8 cellular contexts compared by ENCODE assay signal in the genomic region with DNA sequence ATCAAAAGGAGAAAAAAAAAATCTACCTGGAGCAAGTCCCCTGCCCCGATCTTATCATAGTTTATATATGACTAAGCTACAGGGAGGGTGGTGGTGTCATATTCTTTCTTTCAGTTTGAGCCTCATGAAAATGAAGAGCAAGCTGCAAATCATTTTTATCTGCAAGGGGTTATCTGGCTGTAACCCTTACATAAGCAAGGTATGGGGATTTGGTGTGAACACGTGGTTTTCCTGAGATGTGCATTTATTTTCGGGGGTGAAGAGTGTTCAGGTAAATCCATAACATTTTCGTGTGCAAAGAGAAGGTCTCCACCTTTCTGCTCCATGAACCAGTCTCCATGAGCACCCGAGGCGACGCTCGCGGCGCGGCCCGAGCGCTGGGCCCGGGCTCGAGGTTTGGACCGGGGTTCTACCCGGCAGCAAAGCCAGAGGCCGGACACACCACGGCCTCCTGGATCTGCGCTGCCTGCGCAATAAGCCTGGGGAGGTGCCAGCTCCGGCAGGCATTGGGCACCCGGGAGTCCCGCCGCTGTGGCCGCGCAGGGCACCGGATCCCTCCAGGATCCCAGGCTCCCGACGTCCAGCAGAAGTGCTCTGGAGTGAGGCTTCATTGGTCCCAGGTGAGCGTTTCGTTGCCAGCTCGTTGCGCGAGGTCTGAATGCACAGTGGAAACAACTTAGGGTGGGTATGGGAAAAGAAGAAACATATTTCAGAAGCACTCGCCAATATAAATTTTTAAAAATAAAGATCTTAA. TPM values are rescaled to one million over a fixed set of nuclear protein-coding genes. Genes with fewer than 3 reads are reported as not detected.
A peak's percentile ranks its signal among the peaks of the same experiment; 100 is the strongest.
DNase-seq lines count a peak whose midpoint lies in the region; ATAC-seq, FAIRE-seq and TF ChIP-seq lines count a peak whose summit lies in the region.

No MANE protein-coding gene starts in this region.

- no peak for TF ChIP-seq RAD21 in GM12878 (IDR thresholded peaks at IDR 0.05; ENCODE audit: insufficient read depth, low read depth, low read length)

- H3K9me2 ChIP-seq in PC-3 (replicated peaks; ENCODE audit: low read length) = no peaks in the 10 kb centered on the region
- no peaks in the 10 kb centered on the region for H3K9me2 ChIP-seq in hepatocyte (replicated peaks; ENCODE audit: insufficient read depth)

- TF ChIP-seq POLR2A in GM12878 (IDR thresholded peaks at IDR 0.05; ENCODE audit: low read depth, low read length) = no peak

- peaks cover 8% of the 10 kb centered on the region for H3F3A ChIP-seq in PC-3 (ENCODE audit: low read length, unreplicated experiment)

- H3K4me1 ChIP-seq in PC-3 (ENCODE audit: insufficient read depth, low read length) = peaks cover 21% of the 10 kb centered on the region
- peaks cover 23% of the 10 kb centered on the region for H3K4me1 ChIP-seq in GM12878 (ENCODE audit: control insufficient read depth, insufficient read depth, low read length)
- H3K4me1 ChIP-seq in hepatocyte (ENCODE audit: insufficient read depth) = peaks cover 9% of the 10 kb centered on the region
- peaks cover 18% of the 10 kb centered on the region for H3K4me1 ChIP-seq in psoas muscle

- DNase-seq in NCI-H1417 (lab: John Stamatoyannopoulos, UW) = peak; percentile 53 to 81 (median 73)
- DNase-seq in NCI-H1417 treated with DMSO at 0.1 percent for 48 hours (lab: John Stamatoyannopoulos, UW) = no peak
- DNase-seq in HL-60 (ENCODE audit: low read depth in 1 of 2, low spot score in 1 of 2) = peak in 1 of 2 experiments; percentile 47
- DNase-seq in PC-3 = peak; percentile 78
- DNase-seq in GM12878 (ENCODE audit: low read depth, low spot score) = peak; percentile 37
- DNase-seq in hepatocyte (ENCODE audit: low spot score) = peak; percentile 82
- peak; percentile 90 to 94 for DNase-seq in psoas muscle

- no peak for TF ChIP-seq CTCF in HL-60 (IDR thresholded peaks at IDR 0.05; ENCODE audit: insufficient read depth, low read length)
- TF ChIP-seq CTCF in PC-3 (conservative IDR thresholded peaks at IDR 0.05; ENCODE audit: low read depth, low read length) = no peak
- TF ChIP-seq CTCF in GM12878 (IDR thresholded peaks at IDR 0.05 in 2 of 3, conservative IDR thresholded peaks at IDR 0.05 in 1 of 3; ENCODE audit: control insufficient read depth in 2 of 3, extremely low read depth in 1 of 3, insufficient read depth in 1 of 3, low read depth in 3 of 3, low read length in 3 of 3) = no peak
- TF ChIP-seq CTCF in hepatocyte (IDR thresholded peaks at IDR 0.05; ENCODE audit: poor library complexity) = no peak
- no peak for TF ChIP-seq CTCF in psoas muscle (IDR thresholded peaks at IDR 0.05)

- no peaks in the 10 kb centered on the region for H4K20me1 ChIP-seq in PC-3 (ENCODE audit: low read length)
- no peaks in the 10 kb centered on the region for H4K20me1 ChIP-seq in GM12878 (ENCODE audit: control insufficient read depth, insufficient read depth)
- H4K20me1 ChIP-seq in hepatocyte (ENCODE audit: insufficient read depth, poor library complexity, severe bottlenecking) = no peaks in the 10 kb centered on the region

- TF ChIP-seq EP300 in GM12878 (IDR thresholded peaks at IDR 0.05; ENCODE audit: borderline replicate concordance in 1 of 2, control insufficient read depth in 1 of 2, low read depth in 2 of 2, low read length in 2 of 2) = no peak

- intact Hi-C loops in PC-3 (cut with micrococcal nuclease) (loop anchor here (1.0 to 10.0 kb wide), 9 partner anchors 31 to 1025 kb away; no protein-coding TSS in a partner anchor), GM12878 (cut with micrococcal nuclease; ENCODE audit: unreplicated experiment) (loop anchor here (1.0 kb wide), 2 partner anchors 20 to 189 kb away; no protein-coding TSS in a partner anchor), psoas muscle (cut with DNase I) (loop anchor here (1.0 to 5.0 kb wide), 3 partner anchors 36 to 65 kb away; a partner anchor contains a TSS)

- H3K4me3 ChIP-seq in HL-60 (replicated peaks; ENCODE audit: insufficient read depth, low read length) = peak overlapping the region; percentile 78
- peak overlapping the region; percentile 74 for H3K4me3 ChIP-seq in PC-3 (ENCODE audit: low read length)
- peak overlapping the region; percentile 77 for H3K4me3 ChIP-seq in GM12878
- peak overlapping the region; percentile 70 for H3K4me3 ChIP-seq in hepatocyte
- peak overlapping the region; percentile 85 for H3K4me3 ChIP-seq in psoas muscle

- H3K9me3 ChIP-seq in PC-3 (ENCODE audit: low read length) (no peaks in the 10 kb centered on the region), GM12878 (replicated peaks; ENCODE audit: control insufficient read depth, insufficient read depth, low read length) (no peaks in the 10 kb centered on the region), hepatocyte (ENCODE audit: low read depth) (no peaks in the 10 kb centered on the region), psoas muscle (no peaks in the 10 kb centered on the region)

- SMC1A ChIA-PET in GM12878 (lab: Charles Lee; ENCODE audit: uncharacterized antibody, unreplicated experiment) = interaction anchor here (0.8 to 6.6 kb wide), 34 partner anchors 11 to 1022 kb away, joined by 3 to 58 read pairs (median 4); no protein-coding TSS in a partner anchor

- H3K36me3 ChIP-seq in PC-3 (ENCODE audit: low read depth, low read length) (no peaks in the 10 kb centered on the region), GM12878 (ENCODE audit: control insufficient read depth in 2 of 2, insufficient read depth in 2 of 2, low read length in 1 of 2) (no peaks in the 10 kb centered on the region), hepatocyte (replicated peaks; ENCODE audit: insufficient read depth, low read depth) (no peaks in the 10 kb centered on the region), psoas muscle (ENCODE audit: insufficient read depth in 1 of 2, low read depth in 1 of 2) (no peaks in the 10 kb centered on the region)

- CTCF ChIA-PET in PC-3 (lab: Charles Lee) (interaction anchor here (0.5 kb wide), 1 partner anchor 152 kb away, joined by 5 read pairs; no protein-coding TSS in a partner anchor), GM12878 (lab: Yijun Ruan, JAX) (interaction anchor here (1.0 to 3.0 kb wide), 13 partner anchors 9 to 190 kb away, joined by 3 to 22 read pairs (median 5); no protein-coding TSS in a partner anchor)

- under 1% methylated on average over 36 of the region's 36 CpGs for WGBS in GM12878 (ENCODE audit: insufficient coverage, insufficient replicate concordance, low lambda C conversion rate, missing lambda C conversion rate)
- WGBS in hepatocyte (ENCODE audit: low lambda C conversion rate, missing lambda C conversion rate) = under 1% methylated on average over 36 of the region's 36 CpGs
- 0% methylated on average over 36 of the region's 36 CpGs for WGBS in psoas muscle, 3 donors

- TSS peak; percentile 26 for BruUV-seq in PC-3 (replicated peaks; lab: Mats Ljungman, UMichigan)
- BruUV-seq in GM12878 (replicated peaks; lab: Mats Ljungman, UMichigan) = no TSS peak

- RAD21 ChIA-PET in GM12878 (lab: Charles Lee; ENCODE audit: unreplicated experiment) = interaction anchor here (0.7 to 4.3 kb wide), 22 partner anchors 18 to 189 kb away, joined by 3 to 47 read pairs (median 4); a partner anchor contains a TSS

- peak overlapping the region; percentile 97 for H3K4me2 ChIP-seq in PC-3 (ENCODE audit: low read length)
- H3K4me2 ChIP-seq in GM12878 (ENCODE audit: control insufficient read depth, insufficient read depth) = peak overlapping the region; percentile 90
- peak overlapping the region; percentile 70 for H3K4me2 ChIP-seq in hepatocyte

- no peaks in the 10 kb centered on the region for H3K27me3 ChIP-seq in HL-60 (ENCODE audit: insufficient read depth, poor library complexity, severe bottlenecking)
- no peaks in the 10 kb centered on the region for H3K27me3 ChIP-seq in PC-3 (ENCODE audit: low read length)
- no peaks in the 10 kb centered on the region for H3K27me3 ChIP-seq in GM12878 (replicated peaks in 1 of 2; ENCODE audit: control insufficient read depth in 2 of 2, insufficient read depth in 2 of 2, low read length in 1 of 2)
- H3K27me3 ChIP-seq in hepatocyte = no peaks in the 10 kb centered on the region
- H3K27me3 ChIP-seq in psoas muscle (ENCODE audit: insufficient read depth in 3 of 3, low read length in 2 of 3) = no peaks in the 10 kb centered on the region

- H3K27ac ChIP-seq in HL-60 (replicated peaks) (peak overlapping the region; percentile 75), PC-3 (ENCODE audit: low read length) (peak overlapping the region; percentile 91), GM12878 (ENCODE audit: control insufficient read depth, insufficient read depth) (peak overlapping the region; percentile 71), hepatocyte (peak overlapping the region; percentile 95), psoas muscle (peak overlapping the region; percentile 95)

- H3K79me2 ChIP-seq in PC-3 (ENCODE audit: low read length) = no peaks in the 10 kb centered on the region
- no peaks in the 10 kb centered on the region for H3K79me2 ChIP-seq in GM12878 (ENCODE audit: control insufficient read depth, insufficient read depth, low read length)
- H3K79me2 ChIP-seq in hepatocyte = no peaks in the 10 kb centered on the region

- no peak for FAIRE-seq in GM12878 (lab: Jason Lieb, UNC)

- peak overlapping the region; percentile 88 for H2AFZ ChIP-seq in PC-3 (ENCODE audit: low read length)
- peak overlapping the region; percentile 72 for H2AFZ ChIP-seq in GM12878 (ENCODE audit: control insufficient read depth, low read depth, low read length)
- peak overlapping the region; percentile 72 for H2AFZ ChIP-seq in hepatocyte

- in situ Hi-C loops in GM12878 (cut with MboI) = loop anchor here (10.0 kb wide), 1 partner anchor 55 kb away; no protein-coding TSS in a partner anchor

- peak overlapping the region; percentile 83 for H3K9ac ChIP-seq in PC-3 (ENCODE audit: low read length)
- H3K9ac ChIP-seq in GM12878 (ENCODE audit: control insufficient read depth, insufficient read depth, low read length) = peak overlapping the region; percentile 52

- ATAC-seq in GM21390 (IDR thresholded peaks at IDR 0.05; ENCODE audit: unreplicated experiment) = peak; percentile 43
- ATAC-seq in PC-3 = peak; percentile 82
- peak; percentile 63 for ATAC-seq in GM12878
- peak; percentile 93 to 95 (median 94) for ATAC-seq in psoas muscle

- POLR2A ChIA-PET in PC-3 (lab: Charles Lee; ENCODE audit: unreplicated experiment) = interaction anchor here (1.4 kb wide), 1 partner anchor 58 kb away, joined by 5 read pairs; no protein-coding TSS in a partner anchor
- POLR2A ChIA-PET in GM12878 (lab: Charles Lee) = interaction anchor here (0.9 to 2.3 kb wide), 12 partner anchors 13 to 142 kb away, joined by 3 to 27 read pairs (median 4); no protein-coding TSS in a partner anchor

RNA-seq across cellular contexts. Expression of a gene that starts 36.1 kb away (rescaled TPM):
- total RNA-seq in PC-3 (2014; rRNA removed) (91.3 and 107 TPM in 2 replicates), GM12878 (2014; rRNA removed) (45.5 and 53.7 TPM in 2 replicates), GM12878 (2014; rRNA removed; fragmentation: Illumina TruSeq; extraction: Trizol) (61.6 and 62.5 TPM in 2 replicates), GM12878 (2021) (45.1 and 47.0 TPM in 2 replicates), hepatocyte (63.7 and 71.7 TPM in 2 replicates), psoas muscle (10 to 100 TPM; 16.3 to 86.6 (median 35.8) TPM)
- total RNA-seq in GM12878 (2013; cell fraction: nucleolus; rRNA removed) = 64.3 and 66.5 TPM in 2 replicates
- 5.9 TPM for polyA plus RNA-seq in GM12878 (2011; ENCODE audit: low read depth)
- polyA plus RNA-seq in GM12878 (2011; rRNA removed) (37.9 and 53.3 TPM in 2 replicates), GM12878 (2014; fragmentation: Illumina TruSeq; extraction: Trizol) (73.5 and 106 TPM in 2 replicates), GM12878 (2014; fragmentation: Nextera tagmentation; extraction: Ambion mirVana) (10 to 100 TPM; 10.0 to 10.5 TPM), GM12878 (2014; rRNA removed) (21.4 and 28.4 TPM in 2 replicates), GM12878 (2016; fragmentation: Nextera tagmentation; extraction: Ambion mirVana) (10 to 100 TPM; 41.8 to 49.5 TPM), hepatocyte (6.7 and 10.8 TPM in 2 replicates), psoas muscle (10 to 100 TPM in 1 of 3 donors, 1 to 10 TPM in 2; 6.3 to 24.0 (median 8.6) TPM)
- polyA plus RNA-seq in GM12878 (2011; cell fraction: cytosol; rRNA removed) = 22.0 and 24.7 TPM in 2 replicates
- polyA plus RNA-seq in GM12878 (2011; cell fraction: nucleus; rRNA removed) = 33.9 and 42.6 TPM in 2 replicates
- 10.0 and 20.6 TPM in 2 replicates for polyA plus RNA-seq in GM12878 (2012)
- 106 and 134 TPM in 2 replicates for polyA minus RNA-seq in GM12878 (2011; rRNA and poly(A)+ RNA removed)
- polyA minus RNA-seq in GM12878 (2011; cell fraction: cytosol; rRNA and poly(A)+ RNA removed) = 32.6 and 40.4 TPM in 2 replicates
- polyA minus RNA-seq in GM12878 (2011; cell fraction: nucleus; rRNA and poly(A)+ RNA removed) = 36.8 and 50.2 TPM in 2 replicates

Comparison
In these comparisons a context has a peak if more than half of its experiments do, and no peak if none do; other contexts are left out.
1. ATAC-seq: peak in every context shown above with its lines; median percentile 94 in psoas muscle; 82 in PC-3; 63 in GM12878; 43 in GM21390.